9 cellular contexts compared by ENCODE assay signal in genomic region chr17:7916799-7917198, GRCh38. TPM values are rescaled to one million over a fixed set of nuclear protein-coding genes. Genes with fewer than 3 reads are reported as not detected.
DNase-seq lines count a peak whose midpoint lies in the region; ATAC-seq lines count a peak whose summit lies in the region.
"Had no signal": no experiment of that assay in that cellular context is flagged by ENCODE, and none has a peak within 500 bp of the region (broad histone marks: within the 10 kb centered on the region; RNA-seq: fewer than 3 reads in every experiment).

No MANE protein-coding gene starts in this region.

- ATAC-seq in GM21825 (IDR thresholded peaks at IDR 0.05; ENCODE audit: unreplicated experiment): no peak

- H3K27me3 Mint-ChIP-seq in activated CD4-positive, alpha-beta T cell treated with anti-CD3 and anti-CD28 coated beads, Interleukin-2, amount 10 ng/mL, durations not matched to agents 7 days and 5 days: no peaks in the 10 kb centered on the region
- no peaks in the 10 kb centered on the region for H3K27me3 Mint-ChIP-seq in activated naive CD8-positive, alpha-beta T cell

- H3K9me3 Mint-ChIP-seq in activated CD4-positive, alpha-beta T cell treated with anti-CD3 and anti-CD28 coated beads, Interleukin-2, amount 10 ng/mL, durations not matched to agents 7 days and 5 days: no peaks in the 10 kb centered on the region
- no peaks in the 10 kb centered on the region for H3K9me3 Mint-ChIP-seq in activated naive CD8-positive, alpha-beta T cell (ENCODE audit: low read depth)

- peak overlapping the region; percentile 88 for H3K4me3 Mint-ChIP-seq in activated CD4-positive, alpha-beta T cell treated with anti-CD3 and anti-CD28 coated beads, Interleukin-2, amount 10 ng/mL, durations not matched to agents 7 days and 5 days
- H3K4me3 Mint-ChIP-seq in activated naive CD8-positive, alpha-beta T cell: peak overlapping the region; percentile 83

- DNase-seq in activated CD4-positive, alpha-beta T cell treated with anti-CD3 and anti-CD28 coated beads, Interleukin-2, amount 10 ng/mL, durations not matched to agents 7 days and 5 days: no peak
- DNase-seq in activated CD4-positive, alpha-beta T cell treated with anti-CD3 and anti-CD28 coated beads, Interleukin-2, amount 50 U/mL, for 1 hour: no peak
- DNase-seq in iris pigment epithelial cell (ENCODE audit: low read depth) (peak; percentile 65), anterior cingulate cortex (lab: John Stamatoyannopoulos, UW) (no peak), NCI-H345 treated with DMSO at 0.1 percent for 48 hours (lab: John Stamatoyannopoulos, UW; ENCODE audit: unreplicated experiment) (no peak)
- DNase-seq: RPMI8226 had no signal

- H3K36me3 Mint-ChIP-seq in activated CD4-positive, alpha-beta T cell treated with anti-CD3 and anti-CD28 coated beads, Interleukin-2, amount 10 ng/mL, durations not matched to agents 7 days and 5 days (ENCODE audit: low read depth): peaks cover 9% of the 10 kb centered on the region
- no peaks in the 10 kb centered on the region for H3K36me3 Mint-ChIP-seq in activated naive CD8-positive, alpha-beta T cell

- H3K27ac Mint-ChIP-seq in activated CD4-positive, alpha-beta T cell treated with anti-CD3 and anti-CD28 coated beads, Interleukin-2, amount 10 ng/mL, durations not matched to agents 7 days and 5 days: peak overlapping the region; percentile 84
- peak overlapping the region; percentile 87 for H3K27ac Mint-ChIP-seq in activated naive CD8-positive, alpha-beta T cell

- H3K27ac ChIP-seq in temporal lobe (ENCODE audit: low read depth, low read length): peak overlapping the region; percentile 94

- peaks cover 39% of the 10 kb centered on the region for H3K4me1 Mint-ChIP-seq in activated CD4-positive, alpha-beta T cell treated with anti-CD3 and anti-CD28 coated beads, Interleukin-2, amount 10 ng/mL, durations not matched to agents 7 days and 5 days
- H3K4me1 Mint-ChIP-seq in activated naive CD8-positive, alpha-beta T cell (ENCODE audit: low read depth): peaks cover 33% of the 10 kb centered on the region

- POLR2A ChIA-PET in activated CD4-positive, alpha-beta T cell treated with anti-CD3 and anti-CD28 coated beads, Interleukin-2, amount 10 ng/mL, durations not matched to agents 7 days and 5 days (lab: Charles Lee): no interaction called here

- CTCF ChIA-PET in activated CD4-positive, alpha-beta T cell treated with anti-CD3 and anti-CD28 coated beads, Interleukin-2, amount 10 ng/mL, durations not matched to agents 7 days and 5 days (lab: Charles Lee): interaction anchor here (0.6 to 6.0 kb wide), 9 partner anchors 13 to 143 kb away, joined by 3 to 38 read pairs (median 4); partner anchors contain the start of gene KCNAB3

RNA-seq across cellular contexts. Expression of gene RNF227, which starts 0.7 kb away (rescaled TPM):
- total RNA-seq in activated CD4-positive, alpha-beta T cell treated with anti-CD3 and anti-CD28 coated beads, Interleukin-2, amount 10 ng/mL, durations not matched to agents 7 days and 5 days: 1 to 10 TPM; 4.4 to 4.5 TPM
- total RNA-seq in temporal lobe: 10.8 TPM

RNA-seq across cellular contexts. Expression of gene KCNAB3, which starts 12.9 kb away (rescaled TPM):
- total RNA-seq in activated CD4-positive, alpha-beta T cell treated with anti-CD3 and anti-CD28 coated beads, Interleukin-2, amount 10 ng/mL, durations not matched to agents 7 days and 5 days: 10 to 100 TPM; 11.8 to 12.4 TPM
- 3.7 TPM for total RNA-seq in temporal lobe

RNA-seq across cellular contexts. Expression of gene TRAPPC1, which starts 14.9 kb away (rescaled TPM):
- total RNA-seq in activated CD4-positive, alpha-beta T cell treated with anti-CD3 and anti-CD28 coated beads, Interleukin-2, amount 10 ng/mL, durations not matched to agents 7 days and 5 days: 100 to 1,000 TPM; 235 to 251 TPM
- 25.1 TPM for total RNA-seq in temporal lobe

RNA-seq across cellular contexts. Expression of gene CNTROB, which starts 15.2 kb away (rescaled TPM):
- 10 to 100 TPM; 74.3 to 77.4 TPM for total RNA-seq in activated CD4-positive, alpha-beta T cell treated with anti-CD3 and anti-CD28 coated beads, Interleukin-2, amount 10 ng/mL, durations not matched to agents 7 days and 5 days
- total RNA-seq in temporal lobe: 17.5 TPM

RNA-seq across cellular contexts. Expression of gene CHD3, which starts 28.2 kb away (rescaled TPM):
- 100 to 1,000 TPM; 216 to 223 TPM for total RNA-seq in activated CD4-positive, alpha-beta T cell treated with anti-CD3 and anti-CD28 coated beads, Interleukin-2, amount 10 ng/mL, durations not matched to agents 7 days and 5 days
- total RNA-seq in temporal lobe: 285 TPM
